9 cellular contexts compared by ENCODE assay signal in the genomic region with DNA sequence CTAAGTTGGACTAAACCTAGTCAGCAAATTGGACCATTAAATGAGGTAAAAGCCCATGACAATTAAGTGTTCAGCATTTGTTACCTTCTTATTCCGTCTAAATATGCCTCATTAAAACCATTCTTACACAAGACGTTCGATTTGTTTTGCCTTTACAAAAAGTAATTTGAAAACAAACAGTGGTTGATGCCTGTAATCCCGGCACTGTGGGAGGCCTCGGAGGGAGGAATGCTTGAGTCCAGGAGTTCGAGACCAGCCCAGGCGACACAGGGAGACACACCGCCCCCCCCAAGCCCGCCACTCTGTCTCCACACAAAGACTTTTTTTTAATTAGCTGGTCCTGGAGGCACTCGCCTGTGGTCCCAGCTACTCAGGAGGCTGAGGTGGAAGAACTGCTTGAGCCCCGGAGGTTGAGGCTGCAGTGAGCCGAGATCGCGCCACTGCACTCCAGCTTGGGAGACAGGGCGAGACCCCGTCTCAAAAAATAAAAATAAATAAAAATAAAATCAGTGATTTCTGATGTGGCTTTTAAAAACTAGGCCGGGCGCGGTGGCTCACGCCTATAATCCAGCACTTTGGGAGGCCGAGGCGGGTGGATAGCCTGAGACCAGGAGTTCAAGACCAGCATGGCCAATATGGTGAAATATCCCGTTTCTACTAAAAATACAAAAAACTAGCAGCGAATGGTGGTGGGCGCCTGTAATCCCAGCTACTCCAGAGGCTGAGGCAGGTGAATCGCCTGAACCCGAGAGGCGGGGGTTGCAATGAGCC. TPM values are rescaled to one million over a fixed set of nuclear protein-coding genes. Genes with fewer than 3 reads are reported as not detected.
DNase-seq lines count a peak whose midpoint lies in the region; ATAC-seq and TF ChIP-seq lines count a peak whose summit lies in the region.
"Had no signal": no experiment of that assay in that cellular context is flagged by ENCODE, and none has a peak within 500 bp of the region (broad histone marks: within the 10 kb centered on the region; RNA-seq: fewer than 3 reads in every experiment).

No MANE protein-coding gene starts in this region.

- H3K9me3 Mint-ChIP-seq in activated T-cell treated with anti-CD3 and anti-CD28 coated beads, Interleukin-2, amount 50 U/mL, for 24 hours = no peaks in the 10 kb centered on the region

- peak overlapping the region; percentile 99 for H3K27ac Mint-ChIP-seq in activated T-cell treated with anti-CD3 and anti-CD28 coated beads, Interleukin-2, amount 50 U/mL, for 24 hours

- ATAC-seq in left cardiac atrium = no peak

- peaks cover 40% of the 10 kb centered on the region for H3K4me1 Mint-ChIP-seq in activated T-cell treated with anti-CD3 and anti-CD28 coated beads, Interleukin-2, amount 50 U/mL, for 24 hours (ENCODE audit: low read depth)

- POLR2A ChIA-PET in AG04449 (lab: Yijun Ruan, JAX) = interaction anchor here (0.7 to 1.2 kb wide), 4 partner anchors 9 to 78 kb away, joined by 3 to 11 read pairs (median 3); no protein-coding TSS in a partner anchor

- H3K27me3 ChIP-seq in HAP-1 (ENCODE audit: low read depth) = no peaks in the 10 kb centered on the region

- in situ Hi-C loops in HAP-1 (cut with MboI; ENCODE audit: low sequenced_read_pairs) = no loop called here
- in situ Hi-C loops in KBM-7 (cut with MboI; ENCODE audit: low pct_unique_long_range_greater_than_20kb, low sequenced_read_pairs) = no loop called here

- peaks cover 31% of the 10 kb centered on the region for H3K36me3 ChIP-seq in HAP-1 (replicated peaks)

- H3K4me3 ChIP-seq in AG04449 (ENCODE audit: low read depth, low read length) (peak overlapping the region; percentile 98), HAP-1 (peak overlapping the region; percentile 96)

- no peak for TF ChIP-seq CTCF in AG04449 (IDR thresholded peaks at IDR 0.05; ENCODE audit: insufficient read depth, low read length, missing control alignments)

- peak overlapping the region; percentile 96 for H3K4me3 Mint-ChIP-seq in activated T-cell treated with anti-CD3 and anti-CD28 coated beads, Interleukin-2, amount 50 U/mL, for 24 hours

- peaks cover 45% of the 10 kb centered on the region for H3K36me3 Mint-ChIP-seq in activated T-cell treated with anti-CD3 and anti-CD28 coated beads, Interleukin-2, amount 50 U/mL, for 24 hours (ENCODE audit: low read depth)

- peaks cover 2% of the 10 kb centered on the region for H3K27me3 Mint-ChIP-seq in activated T-cell treated with anti-CD3 and anti-CD28 coated beads, Interleukin-2, amount 50 U/mL, for 24 hours

- peaks cover 32% of the 10 kb centered on the region for H3K4me1 ChIP-seq in HAP-1

- intact Hi-C loops in left cardiac atrium (cut with DNase I) = no loop called here

- CTCF ChIA-PET in AG04449 (lab: Yijun Ruan, JAX) = interaction anchor here (0.6 to 4.0 kb wide), 6 partner anchors 25 to 882 kb away, joined by 3 to 22 read pairs (median 3); no protein-coding TSS in a partner anchor

- H3K9me3 ChIP-seq in HAP-1 = no peaks in the 10 kb centered on the region

- DNase-seq in AG04449 (ENCODE audit: low read depth, low spot score) (no peak), HAP-1 (ENCODE audit: low spot score in 2 of 2) (peak in 1 of 2 experiments; percentile 50), left cardiac atrium (peak; percentile 29), retina (peak; percentile 36), OCI-M2 (lab: John Stamatoyannopoulos, UW; ENCODE audit: unreplicated experiment) (no peak), NOMO-1 treated with dmso at 0.1 percent for 144 hours (lab: John Stamatoyannopoulos, UW; ENCODE audit: unreplicated experiment) (no peak), KBM-7 (no peak)
- DNase-seq in activated T-cell treated with anti-CD3 and anti-CD28 coated beads, Interleukin-2, amount 50 U/mL, for 24 hours = peak; percentile 38

RNA-seq across cellular contexts. Expression of a gene that starts 0.9 kb away (rescaled TPM):
- 100 to 1,000 TPM; 332 to 341 TPM for total RNA-seq in left cardiac atrium

RNA-seq across cellular contexts. Expression of a gene that starts 44.5 kb away (rescaled TPM):
- 100 to 1,000 TPM; 108 to 122 TPM for total RNA-seq in left cardiac atrium

RNA-seq across cellular contexts. Expression of a gene that starts 56.5 kb away (rescaled TPM):
- 10 to 100 TPM; 37.0 to 53.3 TPM for total RNA-seq in left cardiac atrium
- total RNA-seq: myocyte had no signal

Comparison
In these comparisons a context has a peak if more than half of its experiments do, and no peak if none do; other contexts are left out.
1. DNase-seq: peak in activated T-cell treated with anti-CD3 and anti-CD28 coated beads, Interleukin-2, amount 50 U/mL, for 24 hours (single experiment), left cardiac atrium (single experiment) and retina (single experiment); none in AG04449 (single experiment), OCI-M2 (single experiment), NOMO-1 treated with dmso at 0.1 percent for 144 hours (single experiment) and KBM-7 (single experiment).